In the genomic region with DNA sequence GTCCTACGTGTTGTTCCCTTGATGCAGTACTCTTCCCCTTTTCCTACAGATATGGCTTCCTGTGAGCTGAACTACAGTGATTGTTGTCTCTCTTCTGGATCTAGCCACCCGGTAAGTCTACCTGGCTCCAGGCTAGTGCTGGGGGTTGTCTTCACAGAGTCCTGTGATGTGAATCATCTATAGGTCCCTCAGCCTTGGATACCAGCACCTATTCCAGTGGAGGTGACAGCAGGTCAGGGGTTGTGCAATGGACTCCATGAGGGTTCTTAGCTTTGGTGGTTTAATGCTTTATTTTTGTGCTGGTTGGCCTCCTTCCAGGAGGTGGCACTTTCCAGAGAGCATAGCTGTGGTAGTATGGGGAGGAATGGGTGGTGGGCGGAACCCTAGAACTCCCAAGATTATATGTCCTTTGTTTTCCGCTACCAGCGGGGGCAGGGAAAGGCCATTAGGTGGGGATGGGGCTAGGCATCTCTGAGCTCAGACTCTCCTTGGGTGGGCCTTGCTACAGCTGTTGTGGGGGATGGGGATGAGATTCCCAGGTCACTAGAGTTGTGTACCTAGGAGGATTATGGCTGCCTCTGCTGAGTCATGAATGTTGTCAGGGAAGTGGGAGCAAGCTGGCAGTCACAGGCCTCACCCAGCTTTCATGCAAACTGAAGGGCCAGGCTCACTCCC, we compare ENCODE assay signal across 5 cellular contexts.
"Had no signal": no experiment of that assay in that cellular context is flagged by ENCODE, and none has a peak within 500 bp of the region (broad histone marks: within the 10 kb centered on the region; RNA-seq: fewer than 3 reads in every experiment).

No MANE protein-coding gene starts in this region.

- H2AFZ ChIP-seq: GM23338 had no signal

- ATAC-seq: GM23338, K562 had no signal

- H3K4me3 ChIP-seq: GM23338, K562 had no signal

- H3K4me2 ChIP-seq: GM23338 had no signal

- H3K27ac Mint-ChIP-seq: GM23338, H9 had no signal

- H3K4me1 Mint-ChIP-seq: GM23338, H9 had no signal

- DNase-seq: H9, HCEC 1CT, IMR-90 had no signal

- H3K4me3 Mint-ChIP-seq: GM23338, H9 had no signal
